19 cellular contexts compared by ENCODE assay signal in genomic region chr2:235001237-235002133, GRCh38. TPM values are rescaled to one million over a fixed set of nuclear protein-coding genes. Genes with fewer than 3 reads are reported as not detected.
DNase-seq lines count a peak whose midpoint lies in the region; ATAC-seq and TF ChIP-seq lines count a peak whose summit lies in the region.
"Had no signal": no experiment of that assay in that cellular context is flagged by ENCODE, and none has a peak within 500 bp of the region (broad histone marks: within the 10 kb centered on the region; RNA-seq: fewer than 3 reads in every experiment).

No MANE protein-coding gene starts in this region.

- no peak for TF ChIP-seq POLR2A in Peyer's patch (IDR thresholded peaks at IDR 0.05)

- H3F3A ChIP-seq in neural progenitor cell (ENCODE audit: low read depth) (peaks cover 41% of the 10 kb centered on the region), PC-3 (ENCODE audit: low read length, unreplicated experiment) (no peaks in the 10 kb centered on the region)

- H3K9me3 Mint-ChIP-seq in neural progenitor cell = peaks cover 5% of the 10 kb centered on the region
- H3K9me3 Mint-ChIP-seq: activated T-cell treated with anti-CD3 and anti-CD28 coated beads, Interleukin-2, amount 50 U/mL, for 24 hours; stimulated activated naive CD8-positive, alpha-beta T cell treated with anti-CD3 and anti-CD28 coated beads, Interleukin-15, amount 100 ng/mL, for 72 hours had no signal

- DNase-seq in AG04450 (ENCODE audit: low read depth, low spot score) = no peak
- DNase-seq in Peyer's patch = peak in 2 of 3 donors; percentile 77
- DNase-seq in fibroblast of pulmonary artery (ENCODE audit: low read depth) = peak; percentile 36
- no peak for DNase-seq in neural progenitor cell (ENCODE audit: low spot score)
- no peak for DNase-seq in stimulated activated CD8-positive, alpha-beta memory T cell treated with anti-CD3 and anti-CD28 coated beads, Interleukin-4, amount 100 ng/mL, for 48 hours
- DNase-seq in PC-3 = no peak
- DNase-seq in stimulated activated naive CD4-positive, alpha-beta T cell (lab: John Stamatoyannopoulos, UW) = no peak
- DNase-seq: activated CD4-positive, alpha-beta T cell treated with anti-CD3 and anti-CD28 coated beads, Interleukin-2, amount 50 U/mL, for 4 hours; activated T-cell treated with anti-CD3 and anti-CD28 coated beads, Interleukin-2, amount 50 U/mL, for 24 hours; effector CD4-positive, alpha-beta T cell; GF-D8; H7; NCI-H146; NCI-H446; stimulated activated CD4-positive, alpha-beta T cell treated with anti-CD3 and anti-CD28 coated beads, Interleukin-12 subunit alpha, Interleukin-12 subunit beta, amount 100 ng/mL, for 4 hours; stimulated activated naive CD8-positive, alpha-beta T cell treated with anti-CD3 and anti-CD28 coated beads, Interleukin-15, amount 100 ng/mL, for 72 hours had no signal

- H3K4me1 ChIP-seq in Peyer's patch (peaks cover 0 to 67% (median 0%) of the 10 kb centered on the region in 4 donors), neural progenitor cell (peaks cover 37% of the 10 kb centered on the region), PC-3 (ENCODE audit: insufficient read depth, low read length) (no peaks in the 10 kb centered on the region)
- H3K4me1 ChIP-seq: parathyroid adenoma had no signal

- TF ChIP-seq CTCF in AG04450 (IDR thresholded peaks at IDR 0.05; ENCODE audit: low read depth, low read length) (no peak), Peyer's patch (IDR thresholded peaks at IDR 0.05) (no peak), fibroblast of pulmonary artery (IDR thresholded peaks at IDR 0.05; ENCODE audit: low read length, missing control alignments) (no peak), neural progenitor cell (IDR thresholded peaks at IDR 0.05) (no peak), PC-3 (conservative IDR thresholded peaks at IDR 0.05; ENCODE audit: low read depth, low read length) (no peak)

- intact Hi-C loops in PC-3 (cut with micrococcal nuclease) = no loop called here

- no peak overlapping the region for H3K4me2 ChIP-seq in neural progenitor cell
- no peak overlapping the region for H3K4me2 ChIP-seq in PC-3 (ENCODE audit: low read length)

- peaks cover 73% of the 10 kb centered on the region for H3K4me1 Mint-ChIP-seq in neural progenitor cell
- H3K4me1 Mint-ChIP-seq: stimulated activated naive CD8-positive, alpha-beta T cell treated with anti-CD3 and anti-CD28 coated beads, Interleukin-15, amount 100 ng/mL, for 72 hours had no signal

- H3K9me3 ChIP-seq in AG04450 (ENCODE audit: control insufficient read depth, insufficient read depth, low read length) (0 out of 2 replicates have a peak, but pooled peaks cover 2% of the 10 kb centered on the region), Peyer's patch (no peaks in the 10 kb centered on the region), neural progenitor cell (ENCODE audit: low read depth) (no peaks in the 10 kb centered on the region), PC-3 (ENCODE audit: low read length) (no peaks in the 10 kb centered on the region)

- peaks cover 44% of the 10 kb centered on the region for H3K36me3 Mint-ChIP-seq in neural progenitor cell
- H3K36me3 Mint-ChIP-seq: activated naive CD8-positive, alpha-beta T cell had no signal

- ATAC-seq in GM21528 (IDR thresholded peaks at IDR 0.05; ENCODE audit: low FRiP score, unreplicated experiment) = no peak
- ATAC-seq in PC-3 = no peak
- ATAC-seq: stimulated activated naive CD8-positive, alpha-beta T cell treated with anti-CD3 and anti-CD28 coated beads, Interleukin-15, amount 100 ng/mL, for 72 hours had no signal

- H3K9ac ChIP-seq in neural progenitor cell = no peak overlapping the region
- H3K9ac ChIP-seq in PC-3 (ENCODE audit: low read length) = no peak overlapping the region
- H3K9ac ChIP-seq: parathyroid adenoma had no signal

- peaks cover 2% of the 10 kb centered on the region for H3K27me3 Mint-ChIP-seq in neural progenitor cell (ENCODE audit: insufficient read depth, low read depth)
- H3K27me3 Mint-ChIP-seq: activated naive CD8-positive, alpha-beta T cell; activated T-cell treated with anti-CD3 and anti-CD28 coated beads, Interleukin-2, amount 50 U/mL, for 24 hours; stimulated activated naive CD8-positive, alpha-beta T cell treated with anti-CD3 and anti-CD28 coated beads, Interleukin-15, amount 100 ng/mL, for 72 hours had no signal

- POLR2A ChIA-PET in AG04450 (lab: Yijun Ruan, JAX) = interaction anchor here (0.8 kb wide), 1 partner anchor 9 kb away, joined by 4 read pairs; no protein-coding TSS in a partner anchor
- POLR2A ChIA-PET in PC-3 (lab: Charles Lee; ENCODE audit: unreplicated experiment) = no interaction called here

- H3K79me2 ChIP-seq in neural progenitor cell (ENCODE audit: low read depth) (peaks cover 100% of the 10 kb centered on the region), PC-3 (ENCODE audit: low read length) (peaks cover 65% of the 10 kb centered on the region)

- no peaks in the 10 kb centered on the region for H3K9me2 ChIP-seq in PC-3 (replicated peaks; ENCODE audit: low read length)

- H3K27ac ChIP-seq in AG04450 (ENCODE audit: low read depth, low read length) (peak overlapping the region; percentile 58), Peyer's patch (peak overlapping the region in 3 of 4 donors; percentile 50 to 85 (median 82)), neural progenitor cell (no peak overlapping the region), PC-3 (ENCODE audit: low read length) (no peak overlapping the region)
- H3K27ac ChIP-seq: parathyroid adenoma had no signal

- no TSS peak for BruUV-seq in PC-3 (replicated peaks; lab: Mats Ljungman, UMichigan)

- no peak overlapping the region for H2AFZ ChIP-seq in neural progenitor cell (replicated peaks)
- no peak overlapping the region for H2AFZ ChIP-seq in PC-3 (ENCODE audit: low read length)
- H2AFZ ChIP-seq: parathyroid adenoma had no signal

- H3K4me3 ChIP-seq in AG04450 (ENCODE audit: low read depth, low read length) = no peak overlapping the region
- no peak overlapping the region for H3K4me3 ChIP-seq in Peyer's patch
- no peak overlapping the region for H3K4me3 ChIP-seq in fibroblast of pulmonary artery (replicated peaks; ENCODE audit: low read depth, low read length)
- H3K4me3 ChIP-seq in neural progenitor cell = no peak overlapping the region
- no peak overlapping the region for H3K4me3 ChIP-seq in PC-3 (ENCODE audit: low read length)

- no peaks in the 10 kb centered on the region for H3K36me3 ChIP-seq in Peyer's patch
- H3K36me3 ChIP-seq in neural progenitor cell = no peaks in the 10 kb centered on the region
- no peaks in the 10 kb centered on the region for H3K36me3 ChIP-seq in PC-3 (ENCODE audit: low read depth, low read length)

- CTCF ChIA-PET in AG04450 (lab: Charles Lee) = interaction anchor here (1.1 kb wide), 1 partner anchor 106 kb away, joined by 3 read pairs; no protein-coding TSS in a partner anchor
- CTCF ChIA-PET in PC-3 (lab: Charles Lee) = no interaction called here

- no peak overlapping the region for H3K4me3 Mint-ChIP-seq in neural progenitor cell
- H3K4me3 Mint-ChIP-seq: activated naive CD8-positive, alpha-beta T cell; activated T-cell treated with anti-CD3 and anti-CD28 coated beads, Interleukin-2, amount 50 U/mL, for 24 hours; stimulated activated naive CD8-positive, alpha-beta T cell treated with anti-CD3 and anti-CD28 coated beads, Interleukin-15, amount 100 ng/mL, for 72 hours had no signal

- peaks cover 100% of the 10 kb centered on the region for H4K20me1 ChIP-seq in neural progenitor cell (ENCODE audit: low read depth)
- no peaks in the 10 kb centered on the region; the same call in 1 of the 2 replicates for H4K20me1 ChIP-seq in PC-3 (ENCODE audit: low read length)

- peak overlapping the region; percentile 63 for H3K27ac Mint-ChIP-seq in neural progenitor cell
- H3K27ac Mint-ChIP-seq: activated naive CD8-positive, alpha-beta T cell; activated T-cell treated with anti-CD3 and anti-CD28 coated beads, Interleukin-2, amount 50 U/mL, for 24 hours; stimulated activated naive CD8-positive, alpha-beta T cell treated with anti-CD3 and anti-CD28 coated beads, Interleukin-15, amount 100 ng/mL, for 72 hours had no signal

- no peaks in the 10 kb centered on the region for H3K27me3 ChIP-seq in AG04450 (ENCODE audit: control insufficient read depth, insufficient read depth, low read length)
- no peaks in the 10 kb centered on the region for H3K27me3 ChIP-seq in Peyer's patch
- H3K27me3 ChIP-seq in neural progenitor cell = no peaks in the 10 kb centered on the region
- H3K27me3 ChIP-seq in PC-3 (ENCODE audit: low read length) = no peaks in the 10 kb centered on the region

RNA-seq across cellular contexts. Expression of gene SH3BP4, which starts 49.7 kb away (rescaled TPM):
- 224 and 276 TPM in 2 replicates for polyA plus RNA-seq in AG04450 (2011; rRNA removed)
- 304 and 360 TPM in 2 replicates for polyA minus RNA-seq in AG04450 (2011; rRNA and poly(A)+ RNA removed)
- total RNA-seq in Peyer's patch (10 to 100 TPM; 16.5 to 32.8 (median 26.4) TPM), neural progenitor cell (ENCODE audit: low replicate concordance) (50.4 and 53.4 TPM in 2 replicates), PC-3 (2014; rRNA removed) (35.2 and 47.3 TPM in 2 replicates)

Comparison
In these comparisons a context has a peak if more than half of its experiments do, and no peak if none do; other contexts are left out.
1. DNase-seq: peak in Peyer's patch (2 of 3) and fibroblast of pulmonary artery (single experiment); none in AG04450 (single experiment), neural progenitor cell (single experiment), stimulated activated CD8-positive, alpha-beta memory T cell treated with anti-CD3 and anti-CD28 coated beads, Interleukin-4, amount 100 ng/mL, for 48 hours (single experiment), PC-3 (single experiment) and stimulated activated naive CD4-positive, alpha-beta T cell (0 of 6).
2. H3K27ac ChIP-seq: peak in AG04450 (single experiment) and Peyer's patch (3 of 4); none in neural progenitor cell (single experiment) and PC-3 (single experiment).